1 cellular context compared by ENCODE assay signal in the genomic region with DNA sequence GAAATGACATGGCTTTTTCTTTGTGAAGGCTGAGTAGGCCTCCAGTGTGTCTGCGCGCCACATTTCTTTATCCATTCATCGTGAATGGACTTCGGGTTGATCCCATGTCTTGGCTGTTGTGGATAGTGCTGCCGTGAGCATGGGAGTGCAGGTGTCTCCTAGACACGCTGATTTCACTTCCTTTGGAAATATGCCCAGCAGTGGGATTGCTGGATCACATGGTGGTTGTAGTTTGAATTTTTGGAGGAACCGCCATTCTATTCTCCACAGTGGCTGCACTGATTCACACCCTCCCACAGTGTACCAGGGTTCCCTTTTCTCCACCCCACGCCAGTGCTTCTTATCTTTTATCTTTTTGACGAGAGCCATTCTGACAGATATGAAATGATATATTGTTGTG.
TF ChIP-seq lines count a peak whose summit lies in the region.

No MANE protein-coding gene starts in this region.

TF ChIP-seq in GM23338, 12 proteins besides CTCF, POLR2A, EP300 and RAD21 (continued from another document):
- TF ChIP-seq, protein P1, sequence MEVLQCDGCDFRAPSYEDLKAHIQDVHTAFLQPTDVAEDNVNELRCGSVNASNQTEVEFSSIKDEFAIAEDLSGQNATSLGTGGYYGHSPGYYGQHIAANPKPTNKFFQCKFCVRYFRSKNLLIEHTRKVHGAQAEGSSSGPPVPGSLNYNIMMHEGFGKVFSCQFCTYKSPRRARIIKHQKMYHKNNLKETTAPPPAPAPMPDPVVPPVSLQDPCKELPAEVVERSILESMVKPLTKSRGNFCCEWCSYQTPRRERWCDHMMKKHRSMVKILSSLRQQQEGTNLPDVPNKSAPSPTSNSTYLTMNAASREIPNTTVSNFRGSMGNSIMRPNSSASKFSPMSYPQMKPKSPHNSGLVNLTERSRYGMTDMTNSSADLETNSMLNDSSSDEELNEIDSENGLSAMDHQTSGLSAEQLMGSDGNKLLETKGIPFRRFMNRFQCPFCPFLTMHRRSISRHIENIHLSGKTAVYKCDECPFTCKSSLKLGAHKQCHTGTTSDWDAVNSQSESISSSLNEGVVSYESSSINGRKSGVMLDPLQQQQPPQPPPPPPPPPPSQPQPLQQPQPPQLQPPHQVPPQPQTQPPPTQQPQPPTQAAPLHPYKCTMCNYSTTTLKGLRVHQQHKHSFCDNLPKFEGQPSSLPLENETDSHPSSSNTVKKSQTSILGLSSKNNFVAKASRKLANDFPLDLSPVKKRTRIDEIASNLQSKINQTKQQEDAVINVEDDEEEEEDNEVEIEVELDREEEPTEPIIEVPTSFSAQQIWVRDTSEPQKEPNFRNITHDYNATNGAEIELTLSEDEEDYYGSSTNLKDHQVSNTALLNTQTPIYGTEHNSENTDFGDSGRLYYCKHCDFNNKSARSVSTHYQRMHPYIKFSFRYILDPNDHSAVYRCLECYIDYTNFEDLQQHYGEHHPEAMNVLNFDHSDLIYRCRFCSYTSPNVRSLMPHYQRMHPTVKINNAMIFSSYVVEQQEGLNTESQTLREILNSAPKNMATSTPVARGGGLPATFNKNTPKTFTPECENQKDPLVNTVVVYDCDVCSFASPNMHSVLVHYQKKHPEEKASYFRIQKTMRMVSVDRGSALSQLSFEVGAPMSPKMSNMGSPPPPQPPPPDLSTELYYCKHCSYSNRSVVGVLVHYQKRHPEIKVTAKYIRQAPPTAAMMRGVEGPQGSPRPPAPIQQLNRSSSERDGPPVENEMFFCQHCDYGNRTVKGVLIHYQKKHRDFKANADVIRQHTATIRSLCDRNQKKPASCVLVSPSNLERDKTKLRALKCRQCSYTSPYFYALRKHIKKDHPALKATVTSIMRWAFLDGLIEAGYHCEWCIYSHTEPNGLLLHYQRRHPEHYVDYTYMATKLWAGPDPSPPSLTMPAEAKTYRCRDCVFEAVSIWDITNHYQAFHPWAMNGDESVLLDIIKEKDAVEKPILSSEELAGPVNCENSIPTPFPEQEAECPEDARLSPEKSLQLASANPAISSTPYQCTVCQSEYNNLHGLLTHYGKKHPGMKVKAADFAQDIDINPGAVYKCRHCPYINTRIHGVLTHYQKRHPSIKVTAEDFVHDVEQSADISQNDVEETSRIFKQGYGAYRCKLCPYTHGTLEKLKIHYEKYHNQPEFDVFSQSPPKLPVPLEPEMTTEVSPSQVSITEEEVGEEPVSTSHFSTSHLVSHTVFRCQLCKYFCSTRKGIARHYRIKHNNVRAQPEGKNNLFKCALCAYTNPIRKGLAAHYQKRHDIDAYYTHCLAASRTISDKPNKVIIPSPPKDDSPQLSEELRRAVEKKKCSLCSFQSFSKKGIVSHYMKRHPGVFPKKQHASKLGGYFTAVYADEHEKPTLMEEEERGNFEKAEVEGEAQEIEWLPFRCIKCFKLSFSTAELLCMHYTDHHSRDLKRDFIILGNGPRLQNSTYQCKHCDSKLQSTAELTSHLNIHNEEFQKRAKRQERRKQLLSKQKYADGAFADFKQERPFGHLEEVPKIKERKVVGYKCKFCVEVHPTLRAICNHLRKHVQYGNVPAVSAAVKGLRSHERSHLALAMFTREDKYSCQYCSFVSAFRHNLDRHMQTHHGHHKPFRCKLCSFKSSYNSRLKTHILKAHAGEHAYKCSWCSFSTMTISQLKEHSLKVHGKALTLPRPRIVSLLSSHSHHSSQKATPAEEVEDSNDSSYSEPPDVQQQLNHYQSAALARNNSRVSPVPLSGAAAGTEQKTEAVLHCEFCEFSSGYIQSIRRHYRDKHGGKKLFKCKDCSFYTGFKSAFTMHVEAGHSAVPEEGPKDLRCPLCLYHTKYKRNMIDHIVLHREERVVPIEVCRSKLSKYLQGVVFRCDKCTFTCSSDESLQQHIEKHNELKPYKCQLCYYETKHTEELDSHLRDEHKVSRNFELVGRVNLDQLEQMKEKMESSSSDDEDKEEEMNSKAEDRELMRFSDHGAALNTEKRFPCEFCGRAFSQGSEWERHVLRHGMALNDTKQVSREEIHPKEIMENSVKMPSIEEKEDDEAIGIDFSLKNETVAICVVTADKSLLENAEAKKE (CRISPR knock-in tag; IDR thresholded peaks at IDR 0.05): no peak
- TF ChIP-seq NANOG (IDR thresholded peaks at IDR 0.05; ENCODE audit: borderline replicate concordance): no peak
- TF ChIP-seq, protein P2, sequence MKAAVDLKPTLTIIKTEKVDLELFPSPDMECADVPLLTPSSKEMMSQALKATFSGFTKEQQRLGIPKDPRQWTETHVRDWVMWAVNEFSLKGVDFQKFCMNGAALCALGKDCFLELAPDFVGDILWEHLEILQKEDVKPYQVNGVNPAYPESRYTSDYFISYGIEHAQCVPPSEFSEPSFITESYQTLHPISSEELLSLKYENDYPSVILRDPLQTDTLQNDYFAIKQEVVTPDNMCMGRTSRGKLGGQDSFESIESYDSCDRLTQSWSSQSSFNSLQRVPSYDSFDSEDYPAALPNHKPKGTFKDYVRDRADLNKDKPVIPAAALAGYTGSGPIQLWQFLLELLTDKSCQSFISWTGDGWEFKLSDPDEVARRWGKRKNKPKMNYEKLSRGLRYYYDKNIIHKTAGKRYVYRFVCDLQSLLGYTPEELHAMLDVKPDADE (IDR thresholded peaks at IDR 0.05): no peak
- no peak for TF ChIP-seq ZNF331 (CRISPR knock-in tag; IDR thresholded peaks at IDR 0.05; ENCODE audit: low read depth)
- no peak for TF ChIP-seq JUNB (IDR thresholded peaks at IDR 0.05; ENCODE audit: unreplicated experiment)
- no peak for TF ChIP-seq ZNF114 (CRISPR knock-in tag; IDR thresholded peaks at IDR 0.05)
- TF ChIP-seq STAT1 (IDR thresholded peaks at IDR 0.05; ENCODE audit: unreplicated experiment): no peak
- no peak for TF ChIP-seq CREB1 (CRISPR knock-in tag; IDR thresholded peaks at IDR 0.05; ENCODE audit: low read depth)
- TF ChIP-seq POLR2AphosphoS5 (IDR thresholded peaks at IDR 0.05; ENCODE audit: low read depth): no peak
- TF ChIP-seq, protein P3, sequence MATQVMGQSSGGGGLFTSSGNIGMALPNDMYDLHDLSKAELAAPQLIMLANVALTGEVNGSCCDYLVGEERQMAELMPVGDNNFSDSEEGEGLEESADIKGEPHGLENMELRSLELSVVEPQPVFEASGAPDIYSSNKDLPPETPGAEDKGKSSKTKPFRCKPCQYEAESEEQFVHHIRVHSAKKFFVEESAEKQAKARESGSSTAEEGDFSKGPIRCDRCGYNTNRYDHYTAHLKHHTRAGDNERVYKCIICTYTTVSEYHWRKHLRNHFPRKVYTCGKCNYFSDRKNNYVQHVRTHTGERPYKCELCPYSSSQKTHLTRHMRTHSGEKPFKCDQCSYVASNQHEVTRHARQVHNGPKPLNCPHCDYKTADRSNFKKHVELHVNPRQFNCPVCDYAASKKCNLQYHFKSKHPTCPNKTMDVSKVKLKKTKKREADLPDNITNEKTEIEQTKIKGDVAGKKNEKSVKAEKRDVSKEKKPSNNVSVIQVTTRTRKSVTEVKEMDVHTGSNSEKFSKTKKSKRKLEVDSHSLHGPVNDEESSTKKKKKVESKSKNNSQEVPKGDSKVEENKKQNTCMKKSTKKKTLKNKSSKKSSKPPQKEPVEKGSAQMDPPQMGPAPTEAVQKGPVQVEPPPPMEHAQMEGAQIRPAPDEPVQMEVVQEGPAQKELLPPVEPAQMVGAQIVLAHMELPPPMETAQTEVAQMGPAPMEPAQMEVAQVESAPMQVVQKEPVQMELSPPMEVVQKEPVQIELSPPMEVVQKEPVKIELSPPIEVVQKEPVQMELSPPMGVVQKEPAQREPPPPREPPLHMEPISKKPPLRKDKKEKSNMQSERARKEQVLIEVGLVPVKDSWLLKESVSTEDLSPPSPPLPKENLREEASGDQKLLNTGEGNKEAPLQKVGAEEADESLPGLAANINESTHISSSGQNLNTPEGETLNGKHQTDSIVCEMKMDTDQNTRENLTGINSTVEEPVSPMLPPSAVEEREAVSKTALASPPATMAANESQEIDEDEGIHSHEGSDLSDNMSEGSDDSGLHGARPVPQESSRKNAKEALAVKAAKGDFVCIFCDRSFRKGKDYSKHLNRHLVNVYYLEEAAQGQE (IDR thresholded peaks at IDR 0.05; ENCODE audit: unreplicated experiment): no peak
- no peak for TF ChIP-seq EZH2 (IDR thresholded peaks at IDR 0.05; ENCODE audit: low read depth, unreplicated experiment)
